16 cellular contexts compared by ENCODE assay signal in genomic region chr16:1198671-1199341, GRCh38. TPM values are rescaled to one million over a fixed set of nuclear protein-coding genes. Genes with fewer than 3 reads are reported as not detected.
"Had no signal": no experiment of that assay in that cellular context is flagged by ENCODE, and none has a peak within 500 bp of the region (broad histone marks: within the 10 kb centered on the region; RNA-seq: fewer than 3 reads in every experiment).

No MANE protein-coding gene starts in this region.

RNA-seq across cellular contexts. Expression of gene TPSG1, which starts 26.3 kb away (rescaled TPM):
- total RNA-seq: endothelial cell of umbilical vein; epithelial cell of proximal tubule; fibroblast of lung; foreskin keratinocyte; heart left ventricle; left ventricle myocardium inferior; mammary epithelial cell; naive thymus-derived CD4-positive, alpha-beta T cell; osteocyte; prostate gland; right atrium auricular region; smooth muscle cell; thyroid gland; urinary bladder had no signal
- polyA plus RNA-seq: endothelial cell of umbilical vein; fibroblast of lung; foreskin keratinocyte; heart left ventricle; immature natural killer cell; mammary epithelial cell; naive thymus-derived CD4-positive, alpha-beta T cell; smooth muscle cell had no signal

RNA-seq across cellular contexts. Expression of gene TPSB2, which starts 31.2 kb away (rescaled TPM):
- total RNA-seq: endothelial cell of umbilical vein, epithelial cell of proximal tubule, fibroblast of lung, foreskin keratinocyte, hepatocyte, mammary epithelial cell, osteocyte, smooth muscle cell had no signal
- polyA plus RNA-seq: endothelial cell of umbilical vein; fibroblast of lung; foreskin keratinocyte; hepatocyte; immature natural killer cell; mammary epithelial cell; naive thymus-derived CD4-positive, alpha-beta T cell; smooth muscle cell had no signal

RNA-seq across cellular contexts. Expression of gene TPSAB1, which starts 41.7 kb away (rescaled TPM):
- total RNA-seq: endothelial cell of umbilical vein, epithelial cell of proximal tubule, fibroblast of lung, foreskin keratinocyte, hepatocyte, mammary epithelial cell, osteocyte, smooth muscle cell had no signal
- polyA plus RNA-seq: endothelial cell of umbilical vein; fibroblast of lung; foreskin keratinocyte; hepatocyte; immature natural killer cell; mammary epithelial cell; naive thymus-derived CD4-positive, alpha-beta T cell; smooth muscle cell had no signal

RNA-seq across cellular contexts. Expression of gene CACNA1H, which starts 45.9 kb away (rescaled TPM):
- total RNA-seq: endothelial cell of umbilical vein, foreskin keratinocyte, mammary epithelial cell had no signal
- polyA plus RNA-seq: foreskin keratinocyte had no signal

RNA-seq across cellular contexts. Expression of gene TPSD1, which starts 57.1 kb away (rescaled TPM):
- total RNA-seq: endothelial cell of umbilical vein; epithelial cell of proximal tubule; fibroblast of lung; foreskin keratinocyte; hepatocyte; left ventricle myocardium inferior; mammary epithelial cell; naive thymus-derived CD4-positive, alpha-beta T cell; osteocyte; smooth muscle cell had no signal
- polyA plus RNA-seq: endothelial cell of umbilical vein; fibroblast of lung; foreskin keratinocyte; hepatocyte; immature natural killer cell; mammary epithelial cell; naive thymus-derived CD4-positive, alpha-beta T cell; smooth muscle cell had no signal
